ENCODE assay signal across 27 cellular contexts in genomic region chr20:311603-312002, GRCh38. TPM values are rescaled to one million over a fixed set of nuclear protein-coding genes. Genes with fewer than 3 reads are reported as not detected.
A peak's percentile ranks its signal among the peaks of the same experiment; 100 is the strongest.
DNase-seq lines count a peak whose midpoint lies in the region; ATAC-seq and TF ChIP-seq lines count a peak whose summit lies in the region.
"Had no signal": no experiment of that assay in that cellular context is flagged by ENCODE, and none has a peak within 500 bp of the region (broad histone marks: within the 10 kb centered on the region; RNA-seq: fewer than 3 reads in every experiment).

No MANE protein-coding gene starts in this region.

- no peak overlapping the region for H3K4me3 ChIP-seq in neural progenitor cell
- H3K4me3 ChIP-seq in stomach: no peak overlapping the region
- H3K4me3 ChIP-seq: Peyer's patch, skin epidermis had no signal

- no peak for TF ChIP-seq EP300 in stomach (IDR thresholded peaks at IDR 0.05)

- POLR2A ChIA-PET in WTC11 (lab: Charles Lee): interaction anchor here (0.9 kb wide), 1 partner anchor 13 kb away, joined by 4 read pairs; no protein-coding TSS in a partner anchor

- H3K4me2 ChIP-seq in neural progenitor cell: no peak overlapping the region

- H3K27ac Mint-ChIP-seq in WTC11 (peak overlapping the region; percentile 79; the same call in 1 of the 2 replicates), neural progenitor cell (peak overlapping the region; percentile 80)
- H3K27ac Mint-ChIP-seq: activated naive CD8-positive, alpha-beta T cell treated with anti-CD3 and anti-CD28 coated beads, Interleukin-2, amount 50 U/mL, for 24 hours; stimulated activated memory B cell treated with anti-CD40 and anti-IgM and Interleukin-4, amounts not matched to agents 10 μg/mL and 1 μg/mL and 100 μg/mL, for 72 hours; T-helper 17 cell had no signal

- H2AFZ ChIP-seq in neural progenitor cell (replicated peaks): no peak overlapping the region

- H3K27me3 Mint-ChIP-seq in WTC11 (ENCODE audit: low read depth) (peaks cover 2% of the 10 kb centered on the region), neural progenitor cell (ENCODE audit: insufficient read depth, low read depth) (peaks cover 2% of the 10 kb centered on the region)
- H3K27me3 Mint-ChIP-seq: activated naive CD8-positive, alpha-beta T cell treated with anti-CD3 and anti-CD28 coated beads, Interleukin-2, amount 50 U/mL, for 24 hours; stimulated activated memory B cell treated with anti-CD40 and anti-IgM and Interleukin-4, amounts not matched to agents 10 μg/mL and 1 μg/mL and 100 μg/mL, for 72 hours had no signal

- no peaks in the 10 kb centered on the region for H4K20me1 ChIP-seq in neural progenitor cell (ENCODE audit: low read depth)

- no peak for TF ChIP-seq POLR2A in stomach (IDR thresholded peaks at IDR 0.05)

- no peak overlapping the region for H3K9ac ChIP-seq in neural progenitor cell

- H3K27me3 ChIP-seq in foreskin keratinocyte (no peaks in the 10 kb centered on the region), neural progenitor cell (no peaks in the 10 kb centered on the region), stomach (no peaks in the 10 kb centered on the region)
- H3K27me3 ChIP-seq: Peyer's patch had no signal

- H3K4me1 Mint-ChIP-seq in WTC11: peaks cover 28% of the 10 kb centered on the region
- H3K4me1 Mint-ChIP-seq in neural progenitor cell: peaks cover 29% of the 10 kb centered on the region

- H3K27ac ChIP-seq in foreskin keratinocyte (peak overlapping the region; percentile 35), neural progenitor cell (no peak overlapping the region), stomach (no peak overlapping the region)
- H3K27ac ChIP-seq: Peyer's patch, VCaP had no signal

- 86 to 94% (median 91%) methylated on average over 7 of the region's 7 CpGs for WGBS in stomach, 5 donors

- peaks cover 37% of the 10 kb centered on the region for H3K4me1 ChIP-seq in foreskin keratinocyte
- H3K4me1 ChIP-seq in neural progenitor cell: peaks cover 18% of the 10 kb centered on the region
- H3K4me1 ChIP-seq in stomach: peaks cover 0 to 24% (median 13%) of the 10 kb centered on the region in 4 donors

- H3K79me2 ChIP-seq in neural progenitor cell (ENCODE audit: low read depth): no peaks in the 10 kb centered on the region

- no peak for DNase-seq in WTC11 (ENCODE audit: low spot score)
- no peak for DNase-seq in foreskin keratinocyte
- no peak for DNase-seq in neural progenitor cell (ENCODE audit: low spot score)
- DNase-seq in stomach: no peak
- DNase-seq: activated CD4-positive, alpha-beta T cell treated with anti-CD3 and anti-CD28 coated beads, Interleukin-2, amount 50 U/mL, for 1 hour; activated naive CD8-positive, alpha-beta T cell treated with anti-CD3 and anti-CD28 coated beads, Interleukin-2, amount 50 U/mL, for 24 hours; CD4-positive, alpha-beta memory T cell; effector CD8-positive, alpha-beta T cell; GF-D8; hypothalamus; KG1; NCI-H1436 treated with DMSO at 0.1 percent for 48 hours; NCI-H510A treated with DMSO at 0.1 percent for 48 hours; nucleus accumbens; Peyer's patch; stimulated activated CD4-positive, alpha-beta T cell treated with anti-CD3 and anti-CD28 coated beads, Interleukin-1b, Interleukin-23, amount 100 ng/mL, for 48 hours; T-helper 17 cell had no signal

- peaks cover 17% of the 10 kb centered on the region for H3F3A ChIP-seq in neural progenitor cell (ENCODE audit: low read depth)

- ATAC-seq in WTC11 (no peak), foreskin keratinocyte (no peak), HG03457 (IDR thresholded peaks at IDR 0.05; ENCODE audit: unreplicated experiment) (no peak)
- ATAC-seq: activated naive CD8-positive, alpha-beta T cell treated with anti-CD3 and anti-CD28 coated beads, Interleukin-2, amount 50 U/mL, for 24 hours; HCT116; stimulated activated memory B cell treated with anti-CD40 and anti-IgM and Interleukin-4, amounts not matched to agents 10 μg/mL and 1 μg/mL and 100 μg/mL, for 72 hours; T-helper 17 cell had no signal

- H3K36me3 ChIP-seq in neural progenitor cell (no peaks in the 10 kb centered on the region), stomach (no peaks in the 10 kb centered on the region)
- H3K36me3 ChIP-seq: Peyer's patch had no signal

- intact Hi-C loops in stomach (cut with DNase I; ENCODE audit: low total_unique reads): no loop called here

- TF ChIP-seq CTCF in WTC11 (IDR thresholded peaks at IDR 0.05) (no peak), foreskin keratinocyte (conservative IDR thresholded peaks at IDR 0.05) (no peak), neural progenitor cell (IDR thresholded peaks at IDR 0.05) (no peak), stomach (IDR thresholded peaks at IDR 0.05) (no peak)

- H3K36me3 Mint-ChIP-seq in WTC11 (no peaks in the 10 kb centered on the region), neural progenitor cell (peaks cover 4% of the 10 kb centered on the region)
- H3K36me3 Mint-ChIP-seq: CD4-positive, alpha-beta memory T cell had no signal

- H3K4me3 Mint-ChIP-seq in WTC11 (no peak overlapping the region), neural progenitor cell (peak overlapping the region; percentile 54)
- H3K4me3 Mint-ChIP-seq: activated naive CD8-positive, alpha-beta T cell treated with anti-CD3 and anti-CD28 coated beads, Interleukin-2, amount 50 U/mL, for 24 hours; stimulated activated memory B cell treated with anti-CD40 and anti-IgM and Interleukin-4, amounts not matched to agents 10 μg/mL and 1 μg/mL and 100 μg/mL, for 72 hours; T-helper 17 cell had no signal

- no peaks in the 10 kb centered on the region for H3K9me3 Mint-ChIP-seq in WTC11
- H3K9me3 Mint-ChIP-seq in neural progenitor cell: no peaks in the 10 kb centered on the region
- H3K9me3 Mint-ChIP-seq: activated naive CD8-positive, alpha-beta T cell treated with anti-CD3 and anti-CD28 coated beads, Interleukin-2, amount 50 U/mL, for 24 hours had no signal

- no peaks in the 10 kb centered on the region for H3K9me3 ChIP-seq in neural progenitor cell (ENCODE audit: low read depth)
- no peaks in the 10 kb centered on the region for H3K9me3 ChIP-seq in stomach
- H3K9me3 ChIP-seq: Peyer's patch had no signal

- CTCF ChIA-PET in WTC11 (lab: Charles Lee): interaction anchor here (1.0 to 5.3 kb wide), 4 partner anchors 12 to 43 kb away, joined by 4 to 35 read pairs (median 16); partner anchors contain the start of gene ZCCHC3

TF ChIP-seq in WTC11, 78 proteins besides CTCF, POLR2A, EP300 and RAD21 (continues in another document):
- TF ChIP-seq NFATC4 (CRISPR knock-in tag; IDR thresholded peaks at IDR 0.05) (no peak), ZNF138 (CRISPR knock-in tag; conservative IDR thresholded peaks at IDR 0.05) (no peak), STAT6 (CRISPR knock-in tag; conservative IDR thresholded peaks at IDR 0.05; ENCODE audit: low read depth) (no peak), EMX1 (CRISPR knock-in tag; IDR thresholded peaks at IDR 0.05) (no peak), ZNF219 (CRISPR knock-in tag; IDR thresholded peaks at IDR 0.05; ENCODE audit: borderline replicate concordance) (no peak), GTF2I (CRISPR knock-in tag; conservative IDR thresholded peaks at IDR 0.05) (no peak), SP1 (CRISPR knock-in tag; conservative IDR thresholded peaks at IDR 0.05) (no peak)

RNA-seq across cellular contexts. Expression of gene SOX12, which starts 13.7 kb away (rescaled TPM):
- 59.1 to 76.3 TPM (median 72.5 TPM) in 3 replicates for total RNA-seq in WTC11 (2021)
- total RNA-seq in foreskin keratinocyte: 4.7 and 5.1 TPM in 2 replicates
- 7.1 and 8.2 TPM in 2 replicates for polyA plus RNA-seq in foreskin keratinocyte
- total RNA-seq in neural progenitor cell (ENCODE audit: low replicate concordance): 5.3 and 26.6 TPM in 2 replicates
- total RNA-seq in stomach: 10 to 100 TPM in 2 of 5 donors, 1 to 10 TPM in 3; 1.5 to 20.3 (median 5.4) TPM
- polyA plus RNA-seq in stomach: 1 to 10 TPM; 1.7 to 2.8 (median 2.6) TPM

RNA-seq across cellular contexts. Expression of gene ZCCHC3, which starts 14.2 kb away (rescaled TPM):
- 43.6 to 54.1 TPM (median 52.6 TPM) in 3 replicates for total RNA-seq in WTC11 (2021)
- 6.2 and 8.6 TPM in 2 replicates for total RNA-seq in foreskin keratinocyte
- polyA plus RNA-seq in foreskin keratinocyte: 7.1 and 9.6 TPM in 2 replicates
- total RNA-seq in neural progenitor cell (ENCODE audit: low replicate concordance): 24.2 and 43.4 TPM in 2 replicates
- 10 to 100 TPM; 10.6 to 59.1 (median 18.7) TPM for total RNA-seq in stomach
- polyA plus RNA-seq in stomach: 1 to 10 TPM; 6.2 to 9.0 (median 8.6) TPM

RNA-seq across cellular contexts. Expression of gene C20orf96, which starts 21.1 kb away (rescaled TPM):
- total RNA-seq in WTC11 (2021): 22.1 to 30.3 TPM (median 27.8 TPM) in 3 replicates
- total RNA-seq in foreskin keratinocyte: 1.7 and 1.8 TPM in 2 replicates
- polyA plus RNA-seq in foreskin keratinocyte: 3.2 and 3.8 TPM in 2 replicates
- total RNA-seq in neural progenitor cell (ENCODE audit: low replicate concordance): 5.0 and 6.0 TPM in 2 replicates
- 10 to 100 TPM in 1 of 5 donors, 1 to 10 TPM in 4; 3.1 to 23.9 (median 5.4) TPM for total RNA-seq in stomach
- polyA plus RNA-seq in stomach: 1 to 10 TPM; 3.9 to 5.2 (median 5.0) TPM

RNA-seq across cellular contexts. Expression of gene NRSN2, which starts 35.3 kb away (rescaled TPM):
- total RNA-seq in WTC11 (2021) (23.0 to 23.7 TPM (median 23.3 TPM) in 3 replicates), foreskin keratinocyte (26.7 and 35.6 TPM in 2 replicates), neural progenitor cell (ENCODE audit: low replicate concordance) (8.8 and 20.1 TPM in 2 replicates), stomach (10 to 100 TPM in 4 of 5 donors, under 1 TPM in 1; 0.89 to 36.5 (median 15.2) TPM)
- polyA plus RNA-seq in foreskin keratinocyte (39.3 and 53.5 TPM in 2 replicates), stomach (10 to 100 TPM in 2 of 3 donors, 1 to 10 TPM in 1; 9.8 to 21.0 (median 20.2) TPM)

RNA-seq across cellular contexts. Expression of gene DEFB132, which starts 54.1 kb away (rescaled TPM):
- total RNA-seq in WTC11 (2021) (not detected in 3 replicates), foreskin keratinocyte (not detected in 2 replicates), neural progenitor cell (ENCODE audit: low replicate concordance) (not detected in 2 replicates), stomach (not detected)
- polyA plus RNA-seq in foreskin keratinocyte (not detected in 2 replicates), stomach (not detected)
- total RNA-seq: CD4-positive, alpha-beta memory T cell; chondrocyte; frontal cortex; mononuclear cell; Peyer's patch; SK-MEL-5; T-helper 17 cell had no signal
- polyA plus RNA-seq: CD4-positive, alpha-beta memory T cell; esophagus had no signal
